Comparison of ENCODE assay signal across 10 cellular contexts in the genomic region with DNA sequence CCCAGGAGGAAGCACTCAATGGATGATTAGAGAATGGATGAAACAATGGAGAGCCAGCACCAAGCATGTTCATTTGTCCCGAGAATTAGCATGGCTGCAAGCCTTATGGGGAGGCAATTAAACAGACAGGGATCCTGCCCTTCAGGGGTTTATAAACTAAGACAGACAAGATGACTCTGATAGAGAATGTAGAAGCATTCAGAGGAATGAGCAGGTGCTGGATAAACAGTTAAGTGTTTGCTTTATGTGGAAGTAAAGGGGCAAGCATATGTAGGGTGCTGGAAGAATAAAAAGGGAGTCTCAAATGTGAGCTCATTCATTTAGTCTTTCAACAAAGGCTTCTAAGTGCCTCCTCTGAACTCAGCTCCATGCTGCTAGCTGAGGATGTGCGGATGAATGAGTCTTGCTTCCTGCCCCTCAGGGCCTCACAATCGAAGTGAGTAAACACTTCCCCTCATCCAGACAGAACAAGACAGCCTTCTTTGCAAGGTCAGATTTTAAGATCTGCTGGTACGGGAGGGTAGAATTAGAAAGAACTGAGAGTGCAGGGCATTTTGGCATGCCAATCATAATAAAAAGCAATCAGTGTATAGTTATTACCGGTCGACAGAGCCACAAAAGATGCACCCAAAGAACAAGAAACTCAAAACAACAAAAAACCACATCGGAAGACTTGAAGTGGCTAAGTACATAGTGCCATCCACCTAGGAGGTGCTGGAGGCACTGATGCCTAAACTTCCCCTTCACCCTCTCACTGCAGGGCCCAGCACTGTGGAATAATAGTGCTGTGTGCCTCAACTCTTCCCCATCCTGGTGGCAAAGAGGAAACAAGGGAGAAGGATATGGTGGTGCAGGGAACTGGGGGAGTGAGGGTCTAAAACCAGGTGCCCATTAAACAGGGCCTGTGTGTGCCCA.
DNase-seq lines count a peak whose midpoint lies in the region; ATAC-seq and TF ChIP-seq lines count a peak whose summit lies in the region.
"Had no signal": no experiment of that assay in that cellular context is flagged by ENCODE, and none has a peak within 500 bp of the region (broad histone marks: within the 10 kb centered on the region; RNA-seq: fewer than 3 reads in every experiment).

No MANE protein-coding gene starts in this region.

- H3K4me1 ChIP-seq in body of pancreas: peaks cover 6% of the 10 kb centered on the region

- no peak overlapping the region for H3K4me3 ChIP-seq in body of pancreas

- H3K9me3 ChIP-seq in body of pancreas: no peaks in the 10 kb centered on the region

- TF ChIP-seq CTCF in CD14-positive monocyte (IDR thresholded peaks at IDR 0.05): no peak
- TF ChIP-seq CTCF in body of pancreas (IDR thresholded peaks at IDR 0.05): no peak

- H3K4me3 Mint-ChIP-seq in memory B cell (peak overlapping the region; percentile 71), CD14-positive monocyte (no peak overlapping the region)
- H3K4me3 Mint-ChIP-seq: immature natural killer cell had no signal

- H3K9me3 Mint-ChIP-seq in memory B cell (no peaks in the 10 kb centered on the region), CD14-positive monocyte (peaks cover 0 to 2% (median 0%) of the 10 kb centered on the region in 7 donors)
- H3K9me3 Mint-ChIP-seq: immature natural killer cell had no signal

- intact Hi-C loops in CD14-positive monocyte (cut with micrococcal nuclease): no loop called here
- intact Hi-C loops in body of pancreas (cut with DNase I): no loop called here

- H3K36me3 Mint-ChIP-seq in memory B cell: no peaks in the 10 kb centered on the region
- H3K36me3 Mint-ChIP-seq in CD14-positive monocyte: no peaks in the 10 kb centered on the region
- H3K36me3 Mint-ChIP-seq: immature natural killer cell had no signal

- 73 to 76% methylated on average over 7 of the region's 7 CpGs for WGBS in body of pancreas, 2 donors

- no peak for TF ChIP-seq POLR2A in body of pancreas (IDR thresholded peaks at IDR 0.05)

- peak; percentile 78 for DNase-seq in NCI-H187 treated with DMSO at 0.1 percent for 48 hours (lab: John Stamatoyannopoulos, UW)
- peak; percentile 27 to 42 for DNase-seq in memory B cell (ENCODE audit: low spot score in 2 of 2)
- DNase-seq in CD14-positive monocyte (ENCODE audit: low spot score): no peak
- no peak for DNase-seq in NCI-H2171 treated with DMSO at 0.1 percent for 48 hours (lab: John Stamatoyannopoulos, UW)
- no peak for DNase-seq in DMS79 (lab: John Stamatoyannopoulos, UW)
- DNase-seq in body of pancreas: no peak
- DNase-seq: immature natural killer cell had no signal

- H3K27me3 Mint-ChIP-seq in memory B cell (no peaks in the 10 kb centered on the region), CD14-positive monocyte (ENCODE audit: low read depth in 3 of 3) (peaks cover 0 to 9% (median 5%) of the 10 kb centered on the region in 3 donors)

- H3K27ac Mint-ChIP-seq in memory B cell: peak overlapping the region; percentile 89
- H3K27ac Mint-ChIP-seq in CD14-positive monocyte: peak overlapping the region in 1 of 7 donors; percentile 0

- no peaks in the 10 kb centered on the region for H3K27me3 ChIP-seq in body of pancreas

- H3K4me1 Mint-ChIP-seq in memory B cell (peaks cover 62% of the 10 kb centered on the region), CD14-positive monocyte (no peaks in the 10 kb centered on the region)
- H3K4me1 Mint-ChIP-seq: immature natural killer cell had no signal

- no peak overlapping the region for H3K27ac ChIP-seq in body of pancreas

- ATAC-seq in GM18519 (IDR thresholded peaks at IDR 0.05; ENCODE audit: low FRiP score, unreplicated experiment) (peak; percentile 93), GM21825 (IDR thresholded peaks at IDR 0.05; ENCODE audit: unreplicated experiment) (peak; percentile 95), memory B cell (ENCODE audit: low read depth) (peak; percentile 93), body of pancreas (no peak)
- ATAC-seq: Panc1 had no signal

- no peaks in the 10 kb centered on the region for H3K36me3 ChIP-seq in body of pancreas (replicated peaks in 1 of 2; ENCODE audit: insufficient read depth in 1 of 2, low read depth in 2 of 2)

Comparison
In these comparisons a context has a peak if more than half of its experiments do, and no peak if none do; other contexts are left out.
1. DNase-seq: peak in NCI-H187 treated with DMSO at 0.1 percent for 48 hours (single experiment) and memory B cell (2 of 2); none in CD14-positive monocyte (single experiment), NCI-H2171 treated with DMSO at 0.1 percent for 48 hours (single experiment), DMS79 (single experiment) and body of pancreas (0 of 4).